Comparison of ENCODE assay signal across 17 cellular contexts in the genomic region with DNA sequence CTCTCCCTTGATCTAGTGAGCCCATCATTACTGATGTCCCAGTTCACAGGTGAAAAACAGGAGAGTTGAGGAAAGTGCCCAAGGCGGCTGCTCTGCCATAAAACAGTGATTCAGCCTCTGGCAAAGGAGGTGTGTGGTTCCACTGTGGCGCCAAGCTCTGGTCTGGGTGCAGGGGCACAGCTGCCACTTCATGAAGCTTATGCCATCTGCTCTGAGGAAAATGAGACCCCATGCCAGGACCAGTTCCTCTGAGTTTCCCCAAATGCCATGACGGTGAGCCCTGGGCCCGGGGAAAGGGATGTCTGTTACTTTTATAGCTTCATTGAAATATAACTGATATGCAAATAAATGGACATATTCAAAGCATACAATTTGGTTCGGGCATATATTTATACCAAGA. TPM values are rescaled to one million over a fixed set of nuclear protein-coding genes. Genes with fewer than 3 reads are reported as not detected.
DNase-seq lines count a peak whose midpoint lies in the region; FAIRE-seq and TF ChIP-seq lines count a peak whose summit lies in the region.
"Had no signal": no experiment of that assay in that cellular context is flagged by ENCODE, and none has a peak within 500 bp of the region (broad histone marks: within the 10 kb centered on the region; RNA-seq: fewer than 3 reads in every experiment).

No MANE protein-coding gene starts in this region.

- TF ChIP-seq CTCF in D721Med (IDR thresholded peaks at IDR 0.05; ENCODE audit: insufficient read depth, missing control alignments) (no peak), Peyer's patch (IDR thresholded peaks at IDR 0.05) (no peak), kidney (IDR thresholded peaks at IDR 0.05; ENCODE audit: borderline replicate concordance, extremely low read depth, insufficient read depth) (no peak), tibial nerve (IDR thresholded peaks at IDR 0.05) (no peak)

- no peak for TF ChIP-seq POLR2A in Peyer's patch (IDR thresholded peaks at IDR 0.05)
- TF ChIP-seq POLR2A in tibial nerve (IDR thresholded peaks at IDR 0.05): no peak

- H3K9ac ChIP-seq in kidney (ENCODE audit: low read length in 2 of 2): no peak overlapping the region
- H3K9ac ChIP-seq: BLaER1 had no signal

- H3K4me3 ChIP-seq in Peyer's patch: no peak overlapping the region
- H3K4me3 ChIP-seq in kidney (ENCODE audit: low read length in 2 of 2): no peak overlapping the region
- H3K4me3 ChIP-seq in tibial nerve: no peak overlapping the region
- H3K4me3 ChIP-seq: BLaER1, pancreas, thyroid gland had no signal

- peaks cover 0 to 19% (median 4%) of the 10 kb centered on the region in 4 donors for H3K4me1 ChIP-seq in Peyer's patch
- no peaks in the 10 kb centered on the region for H3K4me1 ChIP-seq in kidney (ENCODE audit: control insufficient read depth in 1 of 2, insufficient read depth in 1 of 2, low read depth in 1 of 2, low read length in 2 of 2)
- H3K4me1 ChIP-seq in tibial nerve: peaks cover 0 to 11% (median 0%) of the 10 kb centered on the region in 4 donors
- H3K4me1 ChIP-seq: pancreas, thyroid gland had no signal

- intact Hi-C loops in kidney (cut with DNase I): loop anchor here (10.0 kb wide), 1 partner anchor 531 kb away; no protein-coding TSS in a partner anchor

- DNase-seq in AG20443 (ENCODE audit: low spot score) (peak; percentile 10), D721Med (ENCODE audit: insufficient read length, low spot score) (peak; percentile 16), Peyer's patch (peak in 2 of 3 donors; percentile 9 to 44), kidney (peak; percentile 30), DMS79 treated with DMSO at 0.1 percent for 48 hours (lab: John Stamatoyannopoulos, UW) (no peak), NCI-H82 (lab: John Stamatoyannopoulos, UW) (no peak), tibial nerve (ENCODE audit: low spot score in 2 of 2) (no peak), dedifferentiated amniotic fluid mesenchymal stem cell (ENCODE audit: extremely low spot score) (no peak)
- DNase-seq: cerebellar nuclear complex, NCI-H226 had no signal

- WGBS in tibial nerve, 2 donors: 50 to 55% methylated on average over 5 of the region's 5 CpGs

- no peak overlapping the region for H3K27ac ChIP-seq in Peyer's patch
- H3K27ac ChIP-seq in kidney (ENCODE audit: low read depth in 2 of 2, low read length in 2 of 2): no peak overlapping the region
- no peak overlapping the region for H3K27ac ChIP-seq in tibial nerve
- H3K27ac ChIP-seq: BLaER1, pancreas, thyroid gland, WERI-Rb-1 had no signal

- no peak for TF ChIP-seq EP300 in tibial nerve (IDR thresholded peaks at IDR 0.05)

- H3K9me3 ChIP-seq in Peyer's patch: no peaks in the 10 kb centered on the region
- no peaks in the 10 kb centered on the region for H3K9me3 ChIP-seq in kidney (ENCODE audit: control insufficient read depth in 1 of 2, low read length in 2 of 2)
- H3K9me3 ChIP-seq in tibial nerve: no peaks in the 10 kb centered on the region
- H3K9me3 ChIP-seq: BLaER1, pancreas, thyroid gland had no signal

- H3K36me3 ChIP-seq in Peyer's patch: peaks cover 0 to 29% (median 0%) of the 10 kb centered on the region in 3 donors
- H3K36me3 ChIP-seq in kidney (ENCODE audit: control insufficient read depth in 1 of 2, insufficient read depth in 2 of 2, low read length in 2 of 2): no peaks in the 10 kb centered on the region
- H3K36me3 ChIP-seq in tibial nerve: peaks cover 2 to 79% (median 9%) of the 10 kb centered on the region in 3 donors

- H3K27me3 ChIP-seq in Peyer's patch (no peaks in the 10 kb centered on the region), tibial nerve (no peaks in the 10 kb centered on the region)
- H3K27me3 ChIP-seq: BLaER1, pancreas, thyroid gland had no signal

- FAIRE-seq in D721Med (lab: Jason Lieb, UNC) (no peak), kidney (lab: Jason Lieb, UNC) (no peak)
- FAIRE-seq: pancreas, small intestine had no signal

RNA-seq across cellular contexts. Expression of gene ZBP1, which starts 33.7 kb away (rescaled TPM):
- total RNA-seq in Peyer's patch (10 to 100 TPM in 1 of 4 donors, 1 to 10 TPM in 2, not detected in 1; 2.3 to 14.0 (median 9.8) TPM), kidney (3.7 TPM), tibial nerve (1 to 10 TPM in 1 of 4 donors, under 1 TPM in 1, not detected in 2; 0.78 to 3.6 TPM)
- not detected for polyA plus RNA-seq in kidney (ENCODE audit: insufficient read depth, low read depth, low replicate concordance)
- total RNA-seq: fibroblast of villous mesenchyme, H9 had no signal

RNA-seq across cellular contexts. Expression of gene PMEPA1, which starts 55.9 kb away (rescaled TPM):
- total RNA-seq in Peyer's patch (1 to 10 TPM; 3.3 to 5.5 (median 4.6) TPM), kidney (30.4 TPM), tibial nerve (10 to 100 TPM; 10.2 to 33.6 (median 18.3) TPM)
- polyA plus RNA-seq in kidney (ENCODE audit: insufficient read depth, low read depth, low replicate concordance): 12.9 TPM

Comparison
In these comparisons a context has a peak if more than half of its experiments do, and no peak if none do; other contexts are left out.
1. DNase-seq: peak in AG20443 (single experiment), D721Med (single experiment), Peyer's patch (2 of 3) and kidney (single experiment); none in DMS79 treated with DMSO at 0.1 percent for 48 hours (single experiment), NCI-H82 (single experiment), tibial nerve (0 of 2) and dedifferentiated amniotic fluid mesenchymal stem cell (single experiment).